ENCODE assay signal across 22 cellular contexts in the genomic region with DNA sequence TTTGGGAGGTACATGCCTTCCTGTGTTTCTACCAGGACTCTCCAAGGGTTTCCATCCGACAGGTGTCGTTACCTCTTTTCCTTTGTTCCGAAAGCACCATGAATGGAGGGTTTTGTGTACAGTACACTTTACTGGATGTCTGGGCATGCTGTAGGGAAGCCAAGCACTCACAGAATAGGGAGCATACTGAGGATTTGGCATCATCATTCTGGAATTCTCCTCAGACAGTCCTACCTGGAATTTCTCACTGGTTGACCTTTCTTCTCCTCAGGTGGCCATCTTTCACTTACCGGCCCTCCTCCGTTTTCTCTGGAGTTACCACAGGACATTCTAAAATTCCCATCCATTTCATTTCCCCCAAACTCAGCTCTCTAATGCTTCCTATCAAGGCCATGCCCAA. TPM values are rescaled to one million over a fixed set of nuclear protein-coding genes. Genes with fewer than 3 reads are reported as not detected.
DNase-seq lines count a peak whose midpoint lies in the region; TF ChIP-seq lines count a peak whose summit lies in the region.
"Had no signal": no experiment of that assay in that cellular context is flagged by ENCODE, and none has a peak within 500 bp of the region (broad histone marks: within the 10 kb centered on the region; RNA-seq: fewer than 3 reads in every experiment).

No MANE protein-coding gene starts in this region.

- peak; percentile 75 for DNase-seq in NCI-H748 (lab: John Stamatoyannopoulos, UW; ENCODE audit: unreplicated experiment)
- DNase-seq in NCI-H748 treated with DMSO at 0.1 percent for 48 hours (lab: John Stamatoyannopoulos, UW), result no peak
- peak; percentile 81 for DNase-seq in NCI-H2029 (lab: John Stamatoyannopoulos, UW)
- DNase-seq in NCI-H510A treated with DMSO at 0.1 percent for 48 hours (lab: John Stamatoyannopoulos, UW), result peak; percentile 51
- DNase-seq in nephron progenitor cell, result no peak
- DNase-seq in HFFc6, result no peak
- DNase-seq in coronary artery (ENCODE audit: low spot score), result no peak
- DNase-seq: CD4-positive, CD25-positive, alpha-beta regulatory T cell; GM23248; H7; NCI-H1048; NCI-H1417; NCI-H187; NCI-H226; NCI-H526; NK-92 treated with Interleukin-12 subunit alpha and Interleukin-12 subunit beta, amount 100 ng/mL, for 24 hours; PC-3; SJCRH30 had no signal

- H3K27me3 Mint-ChIP-seq in nephron progenitor cell (ENCODE audit: low read depth, poor library complexity) (peaks cover 7% of the 10 kb centered on the region), HFFc6 (ENCODE audit: insufficient read depth) (peaks cover 7% of the 10 kb centered on the region)

- no peak overlapping the region for H3K4me3 Mint-ChIP-seq in nephron progenitor cell
- no peak overlapping the region for H3K4me3 Mint-ChIP-seq in HFFc6
- H3K4me3 Mint-ChIP-seq: CD4-positive, CD25-positive, alpha-beta regulatory T cell had no signal

- H3K4me1 Mint-ChIP-seq in nephron progenitor cell, result peaks cover 14% of the 10 kb centered on the region
- H3K4me1 Mint-ChIP-seq in HFFc6 (ENCODE audit: low read depth), result peaks cover 22% of the 10 kb centered on the region

- H3K27ac ChIP-seq in coronary artery, result no peak overlapping the region
- H3K27ac ChIP-seq: BLaER1, GM23248, SJCRH30 had no signal

- H3K36me3 Mint-ChIP-seq in nephron progenitor cell (ENCODE audit: low read depth) (no peaks in the 10 kb centered on the region), HFFc6 (ENCODE audit: low read depth) (peaks cover 5% of the 10 kb centered on the region; the same call in 1 of the 2 replicates)
- H3K36me3 Mint-ChIP-seq: CD4-positive, CD25-positive, alpha-beta regulatory T cell had no signal

- TF ChIP-seq CTCF in nephron progenitor cell (IDR thresholded peaks at IDR 0.05), result no peak
- no peak for TF ChIP-seq CTCF in HFFc6 (IDR thresholded peaks at IDR 0.05)
- no peak for TF ChIP-seq CTCF in coronary artery (IDR thresholded peaks at IDR 0.05)

- peaks cover 24% of the 10 kb centered on the region for H3K9me3 Mint-ChIP-seq in nephron progenitor cell
- H3K9me3 Mint-ChIP-seq in HFFc6, result 0 out of 2 replicates have a peak, but pooled peaks cover 8% of the 10 kb centered on the region

- H3K27ac Mint-ChIP-seq in nephron progenitor cell (peak overlapping the region; percentile 64), HFFc6 (no peak overlapping the region)
- H3K27ac Mint-ChIP-seq: CD4-positive, CD25-positive, alpha-beta regulatory T cell had no signal

- no peak overlapping the region for H3K4me3 ChIP-seq in coronary artery
- H3K4me3 ChIP-seq: BLaER1, GM23248, SJCRH30 had no signal

RNA-seq across cellular contexts. Expression of gene MPL, which starts 5.9 kb away (rescaled TPM):
- not detected for total RNA-seq in HFFc6 (2021; fragmentation: NEBNext Ultra II Directional; extraction: Animal tissue kit (Norgen Biotek cat#: 25700))
- total RNA-seq: A172, GM23248, H7, PC-3, SJCRH30 had no signal

RNA-seq across cellular contexts. Expression of gene CDC20, which starts 27.1 kb away (rescaled TPM):
- total RNA-seq in HFFc6 (2021; fragmentation: NEBNext Ultra II Directional; extraction: Animal tissue kit (Norgen Biotek cat#: 25700)), result 100 to 1,000 TPM in 5 of 6 experiments, 10 to 100 TPM in 1; 87.0 to 221 (median 183) TPM

RNA-seq across cellular contexts. Expression of gene TIE1, which starts 30.9 kb away (rescaled TPM):
- 1 to 10 TPM in 1 of 6 experiments, under 1 TPM in 4, not detected in 1; 0.33 to 1.2 (median 0.54) TPM for total RNA-seq in HFFc6 (2021; fragmentation: NEBNext Ultra II Directional; extraction: Animal tissue kit (Norgen Biotek cat#: 25700))
- total RNA-seq: GM23248, HT-29 had no signal

RNA-seq across cellular contexts. Expression of gene ELOVL1, which starts 36.1 kb away (rescaled TPM):
- 100 to 1,000 TPM; 137 to 185 (median 160) TPM for total RNA-seq in HFFc6 (2021; fragmentation: NEBNext Ultra II Directional; extraction: Animal tissue kit (Norgen Biotek cat#: 25700))

RNA-seq across cellular contexts. Expression of gene C1orf210, which starts 46.3 kb away (rescaled TPM):
- total RNA-seq in HFFc6 (2021; fragmentation: NEBNext Ultra II Directional; extraction: Animal tissue kit (Norgen Biotek cat#: 25700)), result not detected
- total RNA-seq: A172; CD4-positive, CD25-positive, alpha-beta regulatory T cell; GM23248; Right ventricle myocardium inferior; SJCRH30 had no signal

Comparison
In these comparisons a context has a peak if more than half of its experiments do, and no peak if none do; other contexts are left out.
1. DNase-seq: peak in NCI-H748 (single experiment), NCI-H2029 (single experiment) and NCI-H510A treated with DMSO at 0.1 percent for 48 hours (single experiment); none in NCI-H748 treated with DMSO at 0.1 percent for 48 hours (single experiment), nephron progenitor cell (single experiment), HFFc6 (single experiment) and coronary artery (single experiment).